In genomic region chr22:19663821-19664325, GRCh38 we compare ENCODE assay signal across 1 cellular context.
TF ChIP-seq lines count a peak whose summit lies in the region.

No MANE protein-coding gene starts in this region.

TF ChIP-seq in GM23338, 12 proteins besides CTCF, POLR2A, EP300 and RAD21 (continued from another document):
- TF ChIP-seq ETS1 (IDR thresholded peaks at IDR 0.05) (no peak), JUNB (IDR thresholded peaks at IDR 0.05; ENCODE audit: unreplicated experiment) (no peak), CREB1 (CRISPR knock-in tag; IDR thresholded peaks at IDR 0.05; ENCODE audit: low read depth) (no peak), REST (IDR thresholded peaks at IDR 0.05; ENCODE audit: unreplicated experiment) (no peak), ZNF114 (CRISPR knock-in tag; IDR thresholded peaks at IDR 0.05) (no peak), NANOG (IDR thresholded peaks at IDR 0.05; ENCODE audit: borderline replicate concordance) (no peak), STAT1 (IDR thresholded peaks at IDR 0.05; ENCODE audit: unreplicated experiment) (no peak), ZNF331 (CRISPR knock-in tag; IDR thresholded peaks at IDR 0.05; ENCODE audit: low read depth) (no peak)
